10 cellular contexts compared by ENCODE assay signal in genomic region chr6:16681260-16681873, GRCh38.
DNase-seq lines count a peak whose midpoint lies in the region; ATAC-seq lines count a peak whose summit lies in the region.
"Had no signal": no experiment of that assay in that cellular context is flagged by ENCODE, and none has a peak within 500 bp of the region (broad histone marks: within the 10 kb centered on the region; RNA-seq: fewer than 3 reads in every experiment).

No MANE protein-coding gene starts in this region.

- no peak overlapping the region for H3K4me3 Mint-ChIP-seq in activated naive CD8-positive, alpha-beta T cell treated with anti-CD3 and anti-CD28 coated beads for 36 hours
- H3K4me3 Mint-ChIP-seq: activated CD8-positive, alpha-beta memory T cell treated with anti-CD3 and anti-CD28 coated beads, Interleukin-2, amount 10 ng/mL, durations not matched to agents 7 days and 5 days had no signal

- DNase-seq in AG08395 (ENCODE audit: low spot score) (peak; percentile 74), HS-5 (ENCODE audit: low read depth) (peak; percentile 84), left kidney (ENCODE audit: low read depth, low spot score) (peak; percentile 68), LoVo (ENCODE audit: low spot score) (no peak)
- no peak for DNase-seq in activated naive CD8-positive, alpha-beta T cell treated with anti-CD3 and anti-CD28 coated beads for 36 hours
- DNase-seq: activated CD8-positive, alpha-beta memory T cell treated with anti-CD3 and anti-CD28 coated beads, Interleukin-2, amount 10 ng/mL, durations not matched to agents 7 days and 5 days; DND-41 had no signal

- H3K36me3 Mint-ChIP-seq in activated naive CD8-positive, alpha-beta T cell treated with anti-CD3 and anti-CD28 coated beads for 36 hours = peaks cover 53% of the 10 kb centered on the region

- H3K27me3 Mint-ChIP-seq in activated naive CD8-positive, alpha-beta T cell treated with anti-CD3 and anti-CD28 coated beads for 36 hours = no peaks in the 10 kb centered on the region
- H3K27me3 Mint-ChIP-seq: activated CD8-positive, alpha-beta memory T cell treated with anti-CD3 and anti-CD28 coated beads, Interleukin-2, amount 10 ng/mL, durations not matched to agents 7 days and 5 days had no signal

- H3K4me1 Mint-ChIP-seq in activated naive CD8-positive, alpha-beta T cell treated with anti-CD3 and anti-CD28 coated beads for 36 hours = peaks cover 51% of the 10 kb centered on the region

- no peaks in the 10 kb centered on the region for H3K9me3 Mint-ChIP-seq in activated naive CD8-positive, alpha-beta T cell treated with anti-CD3 and anti-CD28 coated beads for 36 hours

- ATAC-seq in GM19023 (IDR thresholded peaks at IDR 0.05; ENCODE audit: unreplicated experiment) = no peak
- no peak for ATAC-seq in GM18873 (IDR thresholded peaks at IDR 0.05; ENCODE audit: low FRiP score, unreplicated experiment)
- no peak for ATAC-seq in HG03045 (IDR thresholded peaks at IDR 0.05; ENCODE audit: unreplicated experiment)
- ATAC-seq: activated CD8-positive, alpha-beta memory T cell treated with anti-CD3 and anti-CD28 coated beads, Interleukin-2, amount 10 ng/mL, durations not matched to agents 7 days and 5 days had no signal

- H3K27ac Mint-ChIP-seq in activated naive CD8-positive, alpha-beta T cell treated with anti-CD3 and anti-CD28 coated beads for 36 hours = peak overlapping the region; percentile 10
- H3K27ac Mint-ChIP-seq: activated CD8-positive, alpha-beta memory T cell treated with anti-CD3 and anti-CD28 coated beads, Interleukin-2, amount 10 ng/mL, durations not matched to agents 7 days and 5 days had no signal

Comparison
In these comparisons a context has a peak if more than half of its experiments do, and no peak if none do; other contexts are left out.
1. DNase-seq: peak in AG08395 (single experiment), HS-5 (single experiment) and left kidney (single experiment); none in activated naive CD8-positive, alpha-beta T cell treated with anti-CD3 and anti-CD28 coated beads for 36 hours (single experiment) and LoVo (single experiment).